ENCODE assay signal across 27 cellular contexts in genomic region chr18:8778824-8779223, GRCh38.
"Had no signal": no experiment of that assay in that cellular context is flagged by ENCODE, and none has a peak within 500 bp of the region (broad histone marks: within the 10 kb centered on the region; RNA-seq: fewer than 3 reads in every experiment).

No MANE protein-coding gene starts in this region.

- H3K27me3 ChIP-seq: cardiac muscle cell, gastroesophageal sphincter, heart left ventricle, sigmoid colon, upper lobe of left lung had no signal

- H3K4me3 ChIP-seq: cardiac muscle cell, gastroesophageal sphincter, heart left ventricle, mucosa of descending colon, sigmoid colon, smooth muscle cell, thoracic aorta, upper lobe of left lung had no signal

- FAIRE-seq: islet of Langerhans, TTC549 had no signal

- H3K4me3 Mint-ChIP-seq: activated CD8-positive, alpha-beta T cell treated with anti-CD3 and anti-CD28 coated beads, Interleukin-2, amount 10 ng/mL, durations not matched to agents 7 days and 5 days; activated naive CD8-positive, alpha-beta T cell treated with anti-CD3 and anti-CD28 coated beads, Interleukin-2, amount 50 U/mL, for 24 hours; activated T-helper 1 cell treated with anti-CD3 and anti-CD28 coated beads, Interleukin-12 subunit alpha, Interleukin-12 subunit beta, Interleukin-2, Interleukin-4 antibody, amounts not matched to agents 30 ng/mL and 10 ng/mL and 1 ng/mL, durations not matched to agents 14 hours and 24 hours and 36 hours; dendritic cell treated with granulocyte-macrophage colony-stimulating factor and Interleukin-4, amounts not matched to agents 40 ng/mL and 50 ng/mL, for 4 days; effector memory CD8-positive, alpha-beta T cell; memory B cell; nephron progenitor cell; stimulated activated memory B cell treated with anti-CD40 and anti-IgM and Interleukin-4, amounts not matched to agents 10 μg/mL and 1 μg/mL and 100 μg/mL, for 72 hours; T-cell had no signal

- H3K36me3 ChIP-seq: cardiac muscle cell, thoracic aorta, upper lobe of left lung had no signal

- H3K9me3 ChIP-seq: gastroesophageal sphincter, heart left ventricle, mucosa of descending colon, sigmoid colon, thoracic aorta, upper lobe of left lung had no signal

- H3K27me3 Mint-ChIP-seq: activated naive CD8-positive, alpha-beta T cell treated with anti-CD3 and anti-CD28 coated beads, Interleukin-2, amount 50 U/mL, for 24 hours; stimulated activated memory B cell treated with anti-CD40 and anti-IgM and Interleukin-4, amounts not matched to agents 10 μg/mL and 1 μg/mL and 100 μg/mL, for 72 hours had no signal

- H3K4me1 ChIP-seq: upper lobe of left lung had no signal

- H3K9me3 Mint-ChIP-seq: activated naive CD8-positive, alpha-beta T cell treated with anti-CD3 and anti-CD28 coated beads, Interleukin-2, amount 50 U/mL, for 24 hours; activated T-helper 1 cell treated with anti-CD3 and anti-CD28 coated beads, Interleukin-12 subunit alpha, Interleukin-12 subunit beta, Interleukin-2, Interleukin-4 antibody, amounts not matched to agents 30 ng/mL and 10 ng/mL and 1 ng/mL, durations not matched to agents 14 hours and 24 hours and 36 hours; dendritic cell treated with granulocyte-macrophage colony-stimulating factor and Interleukin-4, amounts not matched to agents 40 ng/mL and 50 ng/mL, for 4 days; effector memory CD8-positive, alpha-beta T cell; memory B cell; nephron progenitor cell; stimulated activated memory B cell treated with anti-CD40 and anti-IgM and Interleukin-4, amounts not matched to agents 10 μg/mL and 1 μg/mL and 100 μg/mL, for 72 hours; T-cell had no signal

- H3K27ac Mint-ChIP-seq: activated CD8-positive, alpha-beta T cell treated with anti-CD3 and anti-CD28 coated beads, Interleukin-2, amount 10 ng/mL, durations not matched to agents 7 days and 5 days; activated naive CD8-positive, alpha-beta T cell treated with anti-CD3 and anti-CD28 coated beads, Interleukin-2, amount 50 U/mL, for 24 hours; activated T-helper 1 cell treated with anti-CD3 and anti-CD28 coated beads, Interleukin-12 subunit alpha, Interleukin-12 subunit beta, Interleukin-2, Interleukin-4 antibody, amounts not matched to agents 30 ng/mL and 10 ng/mL and 1 ng/mL, durations not matched to agents 14 hours and 24 hours and 36 hours; dendritic cell treated with granulocyte-macrophage colony-stimulating factor and Interleukin-4, amounts not matched to agents 40 ng/mL and 50 ng/mL, for 4 days; memory B cell; stimulated activated memory B cell treated with anti-CD40 and anti-IgM and Interleukin-4, amounts not matched to agents 10 μg/mL and 1 μg/mL and 100 μg/mL, for 72 hours; T-cell had no signal

- ATAC-seq: activated CD8-positive, alpha-beta T cell treated with anti-CD3 and anti-CD28 coated beads, Interleukin-2, amount 10 ng/mL, durations not matched to agents 7 days and 5 days; activated naive CD8-positive, alpha-beta T cell treated with anti-CD3 and anti-CD28 coated beads, Interleukin-2, amount 50 U/mL, for 24 hours; effector memory CD8-positive, alpha-beta T cell; gastroesophageal sphincter; heart left ventricle; left cardiac atrium; mucosa of descending colon; stimulated activated memory B cell treated with anti-CD40 and anti-IgM and Interleukin-4, amounts not matched to agents 10 μg/mL and 1 μg/mL and 100 μg/mL, for 72 hours; T-cell had no signal

- H3K4me1 Mint-ChIP-seq: activated naive CD8-positive, alpha-beta T cell treated with anti-CD3 and anti-CD28 coated beads, Interleukin-2, amount 50 U/mL, for 24 hours; memory B cell; stimulated activated memory B cell treated with anti-CD40 and anti-IgM and Interleukin-4, amounts not matched to agents 10 μg/mL and 1 μg/mL and 100 μg/mL, for 72 hours; T-cell had no signal

- H3K36me3 Mint-ChIP-seq: T-cell had no signal

- H3K27ac ChIP-seq: cardiac muscle cell, heart left ventricle, thoracic aorta, upper lobe of left lung, WERI-Rb-1 had no signal

- DNase-seq: activated CD4-positive, alpha-beta T cell treated with anti-CD3 and anti-CD28 coated beads for 1 hour; activated CD4-positive, alpha-beta T cell treated with anti-CD3 and anti-CD28 coated beads, Interleukin-2, amount 50 U/mL, for 1 hour; activated CD8-positive, alpha-beta T cell treated with anti-CD3 and anti-CD28 coated beads, Interleukin-2, amount 10 ng/mL, durations not matched to agents 7 days and 5 days; activated gamma-delta T cell; activated naive CD4-positive, alpha-beta T cell treated with anti-CD3 and anti-CD28 coated beads, Interleukin-2, amount 50 U/mL, for 16 hours; activated naive CD8-positive, alpha-beta T cell treated with anti-CD3 and anti-CD28 coated beads, Interleukin-2, amount 50 U/mL, for 24 hours; effector memory CD8-positive, alpha-beta T cell; heart left ventricle; left cardiac atrium; mucosa of descending colon; nephron progenitor cell; retina; sigmoid colon; stimulated activated CD4-positive, alpha-beta T cell treated with anti-CD3 and anti-CD28 coated beads, Interleukin-15, amount 100 ng/mL, for 24 hours; T-cell; upper lobe of left lung; WERI-Rb-1 had no signal
